ENCODE assay signal across 8 cellular contexts in the genomic region with DNA sequence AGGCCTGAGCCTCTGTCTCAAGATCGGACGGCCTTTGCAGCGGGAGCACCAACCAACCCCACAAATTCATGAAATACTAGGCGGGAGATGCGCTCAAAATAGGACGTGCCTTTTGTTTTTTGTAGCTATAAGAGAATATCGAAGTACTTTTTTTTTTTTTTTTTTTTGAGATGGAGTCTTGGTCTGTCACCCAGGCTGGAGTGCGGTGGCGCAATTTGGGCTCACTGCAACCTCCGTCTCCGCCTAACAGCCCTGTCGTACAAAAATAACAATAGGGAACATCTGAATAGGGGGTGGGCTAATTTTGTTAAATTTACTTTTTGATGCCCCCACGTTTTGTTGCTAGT. TPM values are rescaled to one million over a fixed set of nuclear protein-coding genes. Genes with fewer than 3 reads are reported as not detected.
A peak's percentile ranks its signal among the peaks of the same experiment; 100 is the strongest.
DNase-seq lines count a peak whose midpoint lies in the region; ATAC-seq, FAIRE-seq and TF ChIP-seq lines count a peak whose summit lies in the region.

No MANE protein-coding gene starts in this region.

- no peaks in the 10 kb centered on the region for H3K9me3 Mint-ChIP-seq in activated CD8-positive, alpha-beta T cell treated with anti-CD3 and anti-CD28 coated beads, Interleukin-2, amount 10 ng/mL, durations not matched to agents 7 days and 5 days (ENCODE audit: insufficient read depth)

- H3K79me2 ChIP-seq in DOHH2 (ENCODE audit: control insufficient read depth, low read length) (no peaks in the 10 kb centered on the region; the same call in 1 of the 2 replicates), keratinocyte (ENCODE audit: control insufficient read depth, insufficient read depth, low read length) (no peaks in the 10 kb centered on the region)

- peaks cover 33% of the 10 kb centered on the region for H3K27me3 Mint-ChIP-seq in activated CD8-positive, alpha-beta T cell treated with anti-CD3 and anti-CD28 coated beads, Interleukin-2, amount 10 ng/mL, durations not matched to agents 7 days and 5 days (ENCODE audit: low read depth)

- intact Hi-C loops in transverse colon (cut with DNase I; ENCODE audit: low total_unique reads): loop anchor here (5.0 kb wide), 1 partner anchor 89 kb away; no protein-coding TSS in a partner anchor

- TF ChIP-seq POLR2A in transverse colon (IDR thresholded peaks at IDR 0.05): no peak

- H3K27me3 ChIP-seq in DOHH2 (ENCODE audit: control insufficient read depth, low read length): no peaks in the 10 kb centered on the region
- H3K27me3 ChIP-seq in keratinocyte (ENCODE audit: control insufficient read depth, extremely low read depth, insufficient read depth, low read length): no peaks in the 10 kb centered on the region
- H3K27me3 ChIP-seq in transverse colon: no peaks in the 10 kb centered on the region

- H3K27ac ChIP-seq in DOHH2 (ENCODE audit: low read depth, low read length) (peak overlapping the region; percentile 29; the same call in 1 of the 2 replicates), keratinocyte (ENCODE audit: control insufficient read depth, insufficient read depth, low read length) (no peak overlapping the region), transverse colon (peak overlapping the region; percentile 93 to 96 (median 96))

- H4K20me1 ChIP-seq in DOHH2 (ENCODE audit: control insufficient read depth, insufficient read depth, low read depth, low read length) (no peaks in the 10 kb centered on the region), keratinocyte (ENCODE audit: control insufficient read depth, extremely low read depth, insufficient read depth, low read length) (no peaks in the 10 kb centered on the region)

- peak overlapping the region; percentile 73 for H3K9ac ChIP-seq in keratinocyte (ENCODE audit: control insufficient read depth, extremely low read depth, insufficient read depth, low read length)

- H3K9me2 ChIP-seq in DOHH2 (replicated peaks; ENCODE audit: control insufficient read depth, low read length): no peaks in the 10 kb centered on the region

- H3K9me1 ChIP-seq in keratinocyte (ENCODE audit: control insufficient read depth, extremely low read depth, insufficient read depth, low read length): no peaks in the 10 kb centered on the region

- peak overlapping the region; percentile 79 for H3K4me2 ChIP-seq in DOHH2 (ENCODE audit: low read length)
- H3K4me2 ChIP-seq in keratinocyte (ENCODE audit: control insufficient read depth, extremely low read depth, insufficient read depth, low read depth, low read length): peak overlapping the region; percentile 83

- peak; percentile 13 for ATAC-seq in HG02610 (IDR thresholded peaks at IDR 0.05; ENCODE audit: unreplicated experiment)
- ATAC-seq in activated CD8-positive, alpha-beta T cell treated with anti-CD3 and anti-CD28 coated beads, Interleukin-2, amount 10 ng/mL, durations not matched to agents 7 days and 5 days: peak; percentile 5
- ATAC-seq in GM19452 (IDR thresholded peaks at IDR 0.05; ENCODE audit: unreplicated experiment): no peak
- no peak for ATAC-seq in HG03135 (IDR thresholded peaks at IDR 0.05; ENCODE audit: unreplicated experiment)

- H2AFZ ChIP-seq in keratinocyte (ENCODE audit: control insufficient read depth, low read length): peak overlapping the region; percentile 54

- dilution Hi-C loops in keratinocyte (cut with MboI; ENCODE audit: extremely low pct_ligation_motif_present, low sequenced_read_pairs): no loop called here

- peak overlapping the region; percentile 80 for H3K4me3 Mint-ChIP-seq in activated CD8-positive, alpha-beta T cell treated with anti-CD3 and anti-CD28 coated beads, Interleukin-2, amount 10 ng/mL, durations not matched to agents 7 days and 5 days

- H3K9me3 ChIP-seq in DOHH2 (ENCODE audit: control insufficient read depth, insufficient read depth, low read length) (no peaks in the 10 kb centered on the region), keratinocyte (ENCODE audit: control insufficient read depth, low read depth, low read length) (no peaks in the 10 kb centered on the region), transverse colon (no peaks in the 10 kb centered on the region)

- DNase-seq in activated CD8-positive, alpha-beta T cell treated with anti-CD3 and anti-CD28 coated beads, Interleukin-2, amount 10 ng/mL, durations not matched to agents 7 days and 5 days: no peak
- no peak for DNase-seq in keratinocyte (ENCODE audit: low read depth, low spot score)
- no peak for DNase-seq in transverse colon
- no peak for DNase-seq in UCSD-AML1 (lab: John Stamatoyannopoulos, UW; ENCODE audit: unreplicated experiment)

- POLR2A ChIA-PET in activated CD8-positive, alpha-beta T cell treated with anti-CD3 and anti-CD28 coated beads, Interleukin-2, amount 10 ng/mL, durations not matched to agents 7 days and 5 days (lab: Charles Lee): interaction anchor here (1.0 kb wide), 1 partner anchor 99 kb away, joined by 3 read pairs; no protein-coding TSS in a partner anchor

- peaks cover 51% of the 10 kb centered on the region for H3K4me1 ChIP-seq in DOHH2 (ENCODE audit: control insufficient read depth, low read length)
- peaks cover 26% of the 10 kb centered on the region for H3K4me1 ChIP-seq in keratinocyte (ENCODE audit: control insufficient read depth, extremely low read depth, insufficient read depth, low read length)
- peaks cover 0 to 40% (median 19%) of the 10 kb centered on the region in 4 donors for H3K4me1 ChIP-seq in transverse colon

- CTCF ChIA-PET in activated CD8-positive, alpha-beta T cell treated with anti-CD3 and anti-CD28 coated beads, Interleukin-2, amount 10 ng/mL, durations not matched to agents 7 days and 5 days (lab: Charles Lee): interaction anchor here (2.7 kb wide), 1 partner anchor 88 kb away, joined by 11 read pairs; no protein-coding TSS in a partner anchor

- in situ Hi-C loops in transverse colon (cut with MboI; ENCODE audit: low pct_ligation_motif_present in 1 of 4, low pct_unique_long_range_greater_than_20kb in 1 of 4, low sequenced_read_pairs in 3 of 4): no loop called here

- peak overlapping the region; percentile 70 for H3K27ac Mint-ChIP-seq in activated CD8-positive, alpha-beta T cell treated with anti-CD3 and anti-CD28 coated beads, Interleukin-2, amount 10 ng/mL, durations not matched to agents 7 days and 5 days

- FAIRE-seq in keratinocyte (lab: Jason Lieb, UNC): no peak

- no peaks in the 10 kb centered on the region for H3K36me3 Mint-ChIP-seq in activated CD8-positive, alpha-beta T cell treated with anti-CD3 and anti-CD28 coated beads, Interleukin-2, amount 10 ng/mL, durations not matched to agents 7 days and 5 days (ENCODE audit: low read depth)

- peaks cover 35% of the 10 kb centered on the region for H3F3A ChIP-seq in DOHH2 (ENCODE audit: control insufficient read depth, insufficient read depth)

- 22 to 27% methylated on average over 7 to 13 of the region's 13 CpGs for WGBS in transverse colon (ENCODE audit: low coverage in 1 of 2), 2 donors

- no peak for TF ChIP-seq EP300 in transverse colon (IDR thresholded peaks at IDR 0.05; ENCODE audit: low read depth)

- no peaks in the 10 kb centered on the region for H3K36me3 ChIP-seq in DOHH2 (ENCODE audit: control insufficient read depth, low read length)
- no peaks in the 10 kb centered on the region for H3K36me3 ChIP-seq in keratinocyte (ENCODE audit: control insufficient read depth in 2 of 2, extremely low read depth in 1 of 2, insufficient read depth in 2 of 2, low read length in 2 of 2)
- H3K36me3 ChIP-seq in transverse colon: no peaks in the 10 kb centered on the region

- H3K4me3 ChIP-seq in DOHH2 (ENCODE audit: low read length) (peak overlapping the region; percentile 90), keratinocyte (ENCODE audit: control insufficient read depth in 2 of 3, extremely low read depth in 1 of 3, insufficient read depth in 2 of 3, low read depth in 1 of 3, low read length in 3 of 3) (peak overlapping the region; percentile 46 to 70 (median 70)), transverse colon (peak overlapping the region; percentile 66 to 80 (median 71))

- peak; percentile 24 for TF ChIP-seq CTCF in DOHH2 (IDR thresholded peaks at IDR 0.05; ENCODE audit: low read depth, low read length, poor library complexity, severe bottlenecking)
- no peak for TF ChIP-seq CTCF in keratinocyte (optimal IDR thresholded peaks at IDR 0.05 in 1 of 3, IDR thresholded peaks at IDR 0.05 in 1 of 3, conservative IDR thresholded peaks at IDR 0.05 in 1 of 3; ENCODE audit: extremely low read depth in 1 of 3, insufficient read depth in 2 of 3, low read length in 3 of 3)
- TF ChIP-seq CTCF in transverse colon (IDR thresholded peaks at IDR 0.05): no peak

- H3K4me1 Mint-ChIP-seq in activated CD8-positive, alpha-beta T cell treated with anti-CD3 and anti-CD28 coated beads, Interleukin-2, amount 10 ng/mL, durations not matched to agents 7 days and 5 days (ENCODE audit: low read depth): peaks cover 27% of the 10 kb centered on the region

RNA-seq across cellular contexts. Expression of a gene that starts 5.9 kb away (rescaled TPM):
- total RNA-seq in activated CD8-positive, alpha-beta T cell treated with anti-CD3 and anti-CD28 coated beads, Interleukin-2, amount 10 ng/mL, durations not matched to agents 7 days and 5 days: 1 to 10 TPM; 2.7 to 3.5 TPM
- polyA plus RNA-seq in keratinocyte: 58.8 to 84.4 TPM (median 73.0 TPM) in 3 replicates
- 96.2 TPM for polyA plus RNA-seq in keratinocyte (2011; ENCODE audit: low read depth)
- polyA plus RNA-seq in keratinocyte (2011; cell fraction: cytosol; rRNA removed): 75.1 and 127 TPM in 2 replicates
- polyA plus RNA-seq in keratinocyte (2011; cell fraction: nucleus; rRNA removed): 79.8 and 104 TPM in 2 replicates
- polyA plus RNA-seq in keratinocyte (2012; ENCODE audit: low replicate concordance): 84.1 and 269 TPM in 2 replicates
- polyA minus RNA-seq in keratinocyte: 53.2 to 87.1 TPM (median 66.5 TPM) in 3 replicates
- 179 TPM for polyA minus RNA-seq in keratinocyte (2011; cell fraction: cytosol; rRNA and poly(A)+ RNA removed)
- 67.7 and 76.3 TPM in 2 replicates for polyA minus RNA-seq in keratinocyte (2011; cell fraction: nucleus; rRNA and poly(A)+ RNA removed)
- 10 to 100 TPM; 15.4 to 41.0 (median 29.4) TPM for total RNA-seq in transverse colon

RNA-seq across cellular contexts. Expression of a gene that starts 44.7 kb away (rescaled TPM):
- total RNA-seq in activated CD8-positive, alpha-beta T cell treated with anti-CD3 and anti-CD28 coated beads, Interleukin-2, amount 10 ng/mL, durations not matched to agents 7 days and 5 days: 1 to 10 TPM; 5.5 to 8.0 TPM
- 17.5 to 21.9 TPM (median 21.8 TPM) in 3 replicates for polyA plus RNA-seq in keratinocyte
- polyA plus RNA-seq in keratinocyte (2011; ENCODE audit: low read depth): 5.5 TPM
- polyA plus RNA-seq in keratinocyte (2011; cell fraction: cytosol; rRNA removed): 16.4 and 16.6 TPM in 2 replicates
- 19.8 and 21.9 TPM in 2 replicates for polyA plus RNA-seq in keratinocyte (2011; cell fraction: nucleus; rRNA removed)
- polyA plus RNA-seq in keratinocyte (2012; ENCODE audit: low replicate concordance): 11.2 and 12.7 TPM in 2 replicates
- 4.8 to 13.6 TPM (median 10.8 TPM) in 3 replicates for polyA minus RNA-seq in keratinocyte
- polyA minus RNA-seq in keratinocyte (2011; cell fraction: cytosol; rRNA and poly(A)+ RNA removed): 9.0 TPM
- polyA minus RNA-seq in keratinocyte (2011; cell fraction: nucleus; rRNA and poly(A)+ RNA removed): 4.0 and 6.4 TPM in 2 replicates
- 10 to 100 TPM; 16.1 to 32.5 (median 21.2) TPM for total RNA-seq in transverse colon

Comparison
In these comparisons a context has a peak if more than half of its experiments do, and no peak if none do; other contexts are left out.
1. ATAC-seq: peak in HG02610 (single experiment) and activated CD8-positive, alpha-beta T cell treated with anti-CD3 and anti-CD28 coated beads, Interleukin-2, amount 10 ng/mL, durations not matched to agents 7 days and 5 days (single experiment); none in GM19452 (single experiment) and HG03135 (single experiment).
2. Peak in every context shown above with its lines, with median percentiles within 50 percentile points of each other: H3K4me3 ChIP-seq.